In the genomic region with DNA sequence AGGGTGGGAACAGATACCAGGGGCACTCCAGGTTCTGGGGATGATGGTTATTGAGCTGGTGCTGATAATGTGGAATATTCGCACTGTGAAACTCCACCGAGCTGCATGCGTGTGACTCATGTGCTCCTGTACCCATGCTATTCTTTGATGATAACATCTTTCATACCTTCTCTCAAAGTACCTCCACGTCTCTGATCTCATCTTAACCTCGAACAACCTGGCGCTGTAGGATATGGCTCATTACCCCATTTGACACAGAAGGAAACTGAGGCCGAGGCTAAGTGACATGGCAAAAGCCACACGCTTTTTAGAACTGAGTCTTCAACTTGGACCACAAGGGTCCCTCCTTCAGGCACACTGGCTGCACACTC, we compare ENCODE assay signal across 11 cellular contexts. TPM values are rescaled to one million over a fixed set of nuclear protein-coding genes. Genes with fewer than 3 reads are reported as not detected.
DNase-seq lines count a peak whose midpoint lies in the region; ATAC-seq, FAIRE-seq and TF ChIP-seq lines count a peak whose summit lies in the region.
"Had no signal": no experiment of that assay in that cellular context is flagged by ENCODE, and none has a peak within 500 bp of the region (broad histone marks: within the 10 kb centered on the region; RNA-seq: fewer than 3 reads in every experiment).

No MANE protein-coding gene starts in this region.

- H3K4me3 ChIP-seq in hepatocyte: no peak overlapping the region
- H3K4me3 ChIP-seq in kidney (ENCODE audit: low read length in 2 of 2): no peak overlapping the region
- H3K4me3 ChIP-seq: ovary had no signal

- no peak overlapping the region for H3K9ac ChIP-seq in kidney (ENCODE audit: low read length in 2 of 2)

- H3K9me3 ChIP-seq in hepatocyte (ENCODE audit: low read depth) (no peaks in the 10 kb centered on the region), kidney (ENCODE audit: control insufficient read depth in 1 of 2, low read length in 2 of 2) (no peaks in the 10 kb centered on the region)
- H3K9me3 ChIP-seq: ovary had no signal

- H2AFZ ChIP-seq in hepatocyte: no peak overlapping the region

- no peaks in the 10 kb centered on the region for H3K9me2 ChIP-seq in hepatocyte (replicated peaks; ENCODE audit: insufficient read depth)

- peaks cover 55% of the 10 kb centered on the region for H3K4me1 ChIP-seq in hepatocyte (ENCODE audit: insufficient read depth)
- peaks cover 8 to 30% of the 10 kb centered on the region in 2 donors for H3K4me1 ChIP-seq in kidney (ENCODE audit: control insufficient read depth in 1 of 2, insufficient read depth in 1 of 2, low read depth in 1 of 2, low read length in 2 of 2)

- FAIRE-seq in HTR-8/SVneo (lab: Jason Lieb, UNC) (peak; percentile 87), kidney (lab: Jason Lieb, UNC) (no peak)

- no peaks in the 10 kb centered on the region for H3K79me2 ChIP-seq in hepatocyte

- H3K27ac ChIP-seq in hepatocyte: peak overlapping the region; percentile 95
- peak overlapping the region in 1 of 2 donors; percentile 8 for H3K27ac ChIP-seq in kidney (ENCODE audit: low read depth in 2 of 2, low read length in 2 of 2)
- H3K27ac ChIP-seq: ovary had no signal

- WGBS in hepatocyte (ENCODE audit: low lambda C conversion rate, missing lambda C conversion rate): 72% methylated on average over 8 of the region's 8 CpGs

- H3K36me3 ChIP-seq in hepatocyte (replicated peaks; ENCODE audit: insufficient read depth, low read depth): no peaks in the 10 kb centered on the region
- peaks cover 12 to 15% of the 10 kb centered on the region in 2 donors for H3K36me3 ChIP-seq in kidney (ENCODE audit: control insufficient read depth in 1 of 2, insufficient read depth in 2 of 2, low read length in 2 of 2)
- H3K36me3 ChIP-seq: ovary had no signal

- TF ChIP-seq CTCF in hepatocyte (IDR thresholded peaks at IDR 0.05; ENCODE audit: poor library complexity) (no peak), kidney (IDR thresholded peaks at IDR 0.05; ENCODE audit: borderline replicate concordance, extremely low read depth, insufficient read depth) (no peak)

- H3K4me2 ChIP-seq in hepatocyte: peak overlapping the region; percentile 58

- intact Hi-C loops in kidney (cut with DNase I): no loop called here

- no peak for ATAC-seq in HG03460 (IDR thresholded peaks at IDR 0.05; ENCODE audit: unreplicated experiment)

- DNase-seq in HTR-8/SVneo (ENCODE audit: insufficient read length, low spot score): no peak
- peak; percentile 39 for DNase-seq in activated T-cell treated with anti-CD3 and anti-CD28 coated beads for 48 hours (ENCODE audit: low read depth)
- no peak for DNase-seq in hepatocyte (ENCODE audit: low spot score)
- DNase-seq in stimulated activated CD4-positive, alpha-beta T cell treated with anti-CD3 and anti-CD28 coated beads, Interleukin-2, amount 100 ng/mL, for 48 hours: peak; percentile 10 to 25
- DNase-seq in NCI-H1436 treated with DMSO at 0.1 percent for 48 hours (lab: John Stamatoyannopoulos, UW): no peak
- no peak for DNase-seq in kidney
- no peak for DNase-seq in superior temporal gyrus (ENCODE audit: extremely low spot score)
- DNase-seq: dermis blood vessel endothelial cell, NCI-H1436 had no signal

- H4K20me1 ChIP-seq in hepatocyte (ENCODE audit: insufficient read depth, poor library complexity, severe bottlenecking): no peaks in the 10 kb centered on the region

- no peaks in the 10 kb centered on the region for H3K27me3 ChIP-seq in hepatocyte
- H3K27me3 ChIP-seq: ovary had no signal

RNA-seq across cellular contexts. Expression of gene MRPS23, which starts 30.2 kb away (rescaled TPM):
- total RNA-seq in hepatocyte (21.9 and 35.1 TPM in 2 replicates), kidney (40.2 TPM)
- polyA plus RNA-seq in hepatocyte (44.2 and 50.4 TPM in 2 replicates), kidney (ENCODE audit: insufficient read depth, low read depth, low replicate concordance) (75.3 TPM)

Comparison
In these comparisons a context has a peak if more than half of its experiments do, and no peak if none do; other contexts are left out.
1. DNase-seq: peak in activated T-cell treated with anti-CD3 and anti-CD28 coated beads for 48 hours (single experiment) and stimulated activated CD4-positive, alpha-beta T cell treated with anti-CD3 and anti-CD28 coated beads, Interleukin-2, amount 100 ng/mL, for 48 hours (2 of 2); none in HTR-8/SVneo (single experiment), hepatocyte (single experiment), NCI-H1436 treated with DMSO at 0.1 percent for 48 hours (single experiment), kidney (single experiment) and superior temporal gyrus (single experiment).